Comparison of ENCODE assay signal across 1 cellular context in genomic region chr7:112193915-112194502, GRCh38.
TF ChIP-seq lines count a peak whose summit lies in the region.

No MANE protein-coding gene starts in this region.

TF ChIP-seq in IMR-90, 13 proteins besides CTCF, POLR2A, EP300 and RAD21:
- no peak for TF ChIP-seq MXI1 (IDR thresholded peaks at IDR 0.05; ENCODE audit: borderline replicate concordance, low read depth, low read length)
- no peak for TF ChIP-seq ELK1 (IDR thresholded peaks at IDR 0.05; ENCODE audit: borderline replicate concordance, low read depth, low read length)
- TF ChIP-seq USF2 (IDR thresholded peaks at IDR 0.05; ENCODE audit: low read depth, low read length): no peak
- no peak for TF ChIP-seq MAZ (IDR thresholded peaks at IDR 0.05; ENCODE audit: borderline replicate concordance, low read depth, low read length)
- no peak for TF ChIP-seq RFX5 (IDR thresholded peaks at IDR 0.05; ENCODE audit: low read depth, low read length)
- TF ChIP-seq SMC3 (IDR thresholded peaks at IDR 0.05; ENCODE audit: low read depth, low read length): no peak
- no peak for TF ChIP-seq FOS (IDR thresholded peaks at IDR 0.05; ENCODE audit: low read depth, low read length)
- TF ChIP-seq RCOR1 (IDR thresholded peaks at IDR 0.05; ENCODE audit: insufficient replicate concordance, low read length): no peak
- TF ChIP-seq CHD1 (IDR thresholded peaks at IDR 0.05; ENCODE audit: low read depth, low read length): no peak
- TF ChIP-seq BHLHE40 (IDR thresholded peaks at IDR 0.05; ENCODE audit: low read depth, low read length): no peak
